26 cellular contexts compared by ENCODE assay signal in the genomic region with DNA sequence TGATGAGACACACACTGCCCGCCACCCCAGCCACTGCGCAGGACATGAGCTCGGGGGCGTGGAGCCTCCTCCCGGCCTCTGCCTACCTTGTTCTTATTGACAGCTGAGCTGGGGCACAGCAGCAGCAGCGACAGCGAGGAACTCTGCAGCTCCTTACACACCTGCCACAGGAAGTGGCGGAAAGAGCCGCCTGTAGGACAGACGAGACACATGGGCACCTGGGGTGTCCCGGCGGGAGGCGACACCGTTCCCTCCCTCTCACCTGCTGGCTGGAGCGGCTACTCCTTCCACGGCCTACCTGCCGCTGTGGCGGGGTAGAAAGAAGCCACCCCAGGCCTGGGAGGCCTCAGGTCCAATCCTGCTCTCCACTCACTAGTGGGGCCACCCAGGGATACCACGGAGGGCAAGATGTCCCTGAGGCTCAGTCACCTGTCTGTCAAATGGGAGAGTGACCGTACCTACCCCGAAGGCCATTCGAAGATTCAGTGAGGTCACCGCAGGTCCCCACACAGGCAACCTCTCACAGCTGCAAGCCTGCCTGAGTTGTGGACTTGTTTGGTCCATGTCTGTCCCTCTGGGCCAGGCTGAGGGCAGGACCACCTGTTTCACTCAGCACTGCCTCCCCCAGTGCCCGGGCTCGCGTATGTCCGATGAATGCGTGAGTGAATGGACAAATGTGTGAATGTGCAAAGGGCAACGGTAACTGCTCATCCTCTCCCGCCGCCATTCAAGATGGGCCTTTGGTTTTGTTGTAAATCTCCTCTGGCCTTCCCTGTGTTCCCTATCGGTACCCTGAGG. TPM values are rescaled to one million over a fixed set of nuclear protein-coding genes. Genes with fewer than 3 reads are reported as not detected.
DNase-seq lines count a peak whose midpoint lies in the region; ATAC-seq, FAIRE-seq and TF ChIP-seq lines count a peak whose summit lies in the region.
"Had no signal": no experiment of that assay in that cellular context is flagged by ENCODE, and none has a peak within 500 bp of the region (broad histone marks: within the 10 kb centered on the region; RNA-seq: fewer than 3 reads in every experiment).

No MANE protein-coding gene starts in this region.

- H3K9me1 ChIP-seq in IMR-90 (ENCODE audit: insufficient read depth, low read length) (0 out of 2 replicates have a peak, but pooled peaks cover 4% of the 10 kb centered on the region), K562 (ENCODE audit: control insufficient read depth, insufficient read depth, low read length) (no peaks in the 10 kb centered on the region)

- H2AK5ac ChIP-seq in IMR-90 (ENCODE audit: low read depth, low read length) (no peak overlapping the region), neuronal stem cell (ENCODE audit: low read depth, low read length) (no peak overlapping the region)

- intact Hi-C loops in IMR-90 (cut with micrococcal nuclease) (no loop called here), K562 (cut with micrococcal nuclease) (no loop called here)

- H3K4me1 ChIP-seq in IMR-90 (ENCODE audit: control insufficient read depth, insufficient read depth, low read length) (no peaks in the 10 kb centered on the region), K562 (replicated peaks in 1 of 2; ENCODE audit: control insufficient read depth in 2 of 2, insufficient read depth in 2 of 2, low read length in 2 of 2) (peaks cover 0 to 25% of the 10 kb centered on the region in 2 experiments; a peak in 2 of 5 replicates), neuronal stem cell (ENCODE audit: control insufficient read depth in 2 of 2, insufficient read depth in 1 of 2, low read depth in 1 of 2, low read length in 2 of 2) (no peaks in the 10 kb centered on the region)
- H3K4me1 ChIP-seq: body of pancreas, foreskin keratinocyte, heart right ventricle, tibial nerve had no signal

- no peak overlapping the region for H2BK20ac ChIP-seq in IMR-90 (ENCODE audit: low read depth, low read length)

- in situ Hi-C loops in IMR-90 (cut with MboI; ENCODE audit: low sequenced_read_pairs): no loop called here
- in situ Hi-C loops in K562 (cut with MboI): no loop called here

- H3K9me3 Mint-ChIP-seq in stimulated activated naive CD8-positive, alpha-beta T cell treated with anti-CD3 and anti-CD28 coated beads, Interleukin-15, amount 100 ng/mL, for 72 hours: no peaks in the 10 kb centered on the region
- H3K9me3 Mint-ChIP-seq: effector memory CD8-positive, alpha-beta T cell; memory B cell had no signal

- no peak for TF ChIP-seq EP300 in K562 (IDR thresholded peaks at IDR 0.05; ENCODE audit: low read length)

- 92% methylated on average over 4 of the region's 32 CpGs; no CpG with 5 or more reads in 1 of the 2 experiments for WGBS in IMR-90 (ENCODE audit: extremely low coverage in 2 of 2, insufficient read length in 1 of 2), 2 experiments
- WGBS in K562 (ENCODE audit: insufficient coverage, low coverage, missing lambda C conversion rate): 88% methylated on average over 29 of the region's 32 CpGs
- no CpG with 5 or more reads among the region's 32 CpGs for WGBS in neuronal stem cell (ENCODE audit: extremely low coverage in 2 of 2, insufficient read length in 2 of 2, insufficient replicate concordance in 1 of 2), 2 donors

- no peak overlapping the region for H2BK5ac ChIP-seq in IMR-90 (ENCODE audit: low read depth, low read length, poor library complexity, severe bottlenecking)
- peak overlapping the region; percentile 53 for H2BK5ac ChIP-seq in neuronal stem cell (ENCODE audit: low read length)

- dilution Hi-C loops in IMR-90 (cut with HindIII; ENCODE audit: low sequenced_read_pairs, unreplicated experiment): no loop called here

- peaks cover 34% of the 10 kb centered on the region for H3K36me3 ChIP-seq in IMR-90 (ENCODE audit: control insufficient read depth, insufficient read depth, low read length)
- H3K36me3 ChIP-seq in K562 (ENCODE audit: control insufficient read depth, insufficient read depth, low read length): peaks cover 29% of the 10 kb centered on the region; the same call in 2 of the 3 replicates
- H3K36me3 ChIP-seq in neuronal stem cell (replicated peaks in 1 of 2; ENCODE audit: control insufficient read depth in 2 of 2, insufficient read depth in 2 of 2, low read length in 2 of 2): peaks cover 10 to 82% of the 10 kb centered on the region in 2 donors

- H3K27ac ChIP-seq in IMR-90 (ENCODE audit: insufficient read depth, low read length) (no peak overlapping the region), K562 (ENCODE audit: extremely low read depth, low read depth, low read length) (no peak overlapping the region), neuronal stem cell (replicated peaks; ENCODE audit: low read length) (no peak overlapping the region)
- H3K27ac ChIP-seq: body of pancreas, foreskin keratinocyte, heart right ventricle, tibial nerve had no signal

- ATAC-seq in IMR-90 (ENCODE audit: low read depth): no peak
- ATAC-seq in K562: no peak
- no peak for ATAC-seq in stimulated activated naive CD8-positive, alpha-beta T cell treated with anti-CD3 and anti-CD28 coated beads, Interleukin-15, amount 100 ng/mL, for 72 hours
- ATAC-seq: body of pancreas; effector memory CD8-positive, alpha-beta T cell; esophagus mucosa; foreskin keratinocyte; HCT116; heart right ventricle; left cardiac atrium had no signal

- BruUV-seq in IMR-90 (replicated peaks; lab: Mats Ljungman, UMichigan): no TSS peak
- no TSS peak for BruUV-seq in K562 (replicated peaks; lab: Mats Ljungman, UMichigan)

- no peak overlapping the region for H3K14ac ChIP-seq in IMR-90 (replicated peaks; ENCODE audit: low read depth, low read length)
- H3K14ac ChIP-seq in neuronal stem cell (ENCODE audit: low read length): peak overlapping the region; percentile 89

- H4K5ac ChIP-seq in IMR-90 (ENCODE audit: low read depth, low read length): no peak overlapping the region

- H3K9me3 ChIP-seq in IMR-90 (ENCODE audit: control insufficient read depth, insufficient read depth, low read length) (no peaks in the 10 kb centered on the region), K562 (replicated peaks; ENCODE audit: control insufficient read depth, insufficient read depth, low read depth, low read length) (no peaks in the 10 kb centered on the region), neuronal stem cell (replicated peaks in 1 of 2; ENCODE audit: control insufficient read depth in 2 of 2, insufficient read depth in 1 of 2, low read depth in 1 of 2, low read length in 2 of 2) (peaks cover 0 to 4% of the 10 kb centered on the region in 2 donors)
- H3K9me3 ChIP-seq: body of pancreas, heart right ventricle, tibial nerve had no signal

- H2AFZ ChIP-seq in IMR-90 (replicated peaks; ENCODE audit: low read length, poor library complexity) (no peak overlapping the region), K562 (ENCODE audit: low read depth, low read length) (no peak overlapping the region), neuronal stem cell (ENCODE audit: low read length) (no peak overlapping the region)

- peak overlapping the region; percentile 24 for H2AK9ac ChIP-seq in IMR-90 (replicated peaks; ENCODE audit: low read depth, low read length, poor library complexity)

- H3K4me3 Mint-ChIP-seq in stimulated activated naive CD8-positive, alpha-beta T cell treated with anti-CD3 and anti-CD28 coated beads, Interleukin-15, amount 100 ng/mL, for 72 hours: no peak overlapping the region
- H3K4me3 Mint-ChIP-seq: effector memory CD8-positive, alpha-beta T cell; memory B cell had no signal

- TF ChIP-seq RAD21 in IMR-90 (IDR thresholded peaks at IDR 0.05; ENCODE audit: low read length) (no peak), K562 (CRISPR knock-in tag; conservative IDR thresholded peaks at IDR 0.05 in 1 of 2, IDR thresholded peaks at IDR 0.05 in 1 of 2) (no peak)

- H3K4me1 Mint-ChIP-seq in stimulated activated naive CD8-positive, alpha-beta T cell treated with anti-CD3 and anti-CD28 coated beads, Interleukin-15, amount 100 ng/mL, for 72 hours: peaks cover 10% of the 10 kb centered on the region

- H3K18ac ChIP-seq in IMR-90 (ENCODE audit: low read depth, low read length): no peak overlapping the region
- H3K18ac ChIP-seq in neuronal stem cell (ENCODE audit: low read length): no peak overlapping the region

- FAIRE-seq in K562 (lab: Jason Lieb, UNC): no peak
- FAIRE-seq: colon, GM12892 had no signal

- no peaks in the 10 kb centered on the region for H3K27me3 Mint-ChIP-seq in stimulated activated naive CD8-positive, alpha-beta T cell treated with anti-CD3 and anti-CD28 coated beads, Interleukin-15, amount 100 ng/mL, for 72 hours
- H3K27me3 Mint-ChIP-seq: effector memory CD8-positive, alpha-beta T cell; memory B cell had no signal

- TF ChIP-seq POLR2A in IMR-90 (IDR thresholded peaks at IDR 0.05; ENCODE audit: low read depth, low read length) (no peak), K562 (conservative IDR thresholded peaks at IDR 0.05) (no peak)

- no peak overlapping the region for H4K91ac ChIP-seq in IMR-90 (ENCODE audit: insufficient read depth, low read depth, low read length)
- no peak overlapping the region for H4K91ac ChIP-seq in neuronal stem cell (ENCODE audit: low read depth, low read length, poor library complexity)

- H2BK12ac ChIP-seq in neuronal stem cell (ENCODE audit: low read length): peak overlapping the region; percentile 10

- H3K79me2 ChIP-seq in K562 (ENCODE audit: control insufficient read depth, insufficient read depth, low read length): no peaks in the 10 kb centered on the region

- H2BK120ac ChIP-seq in IMR-90 (ENCODE audit: low read depth, low read length) (no peak overlapping the region), neuronal stem cell (ENCODE audit: low read depth, low read length) (no peak overlapping the region)

- no peak overlapping the region for H2BK15ac ChIP-seq in IMR-90 (ENCODE audit: low read depth, low read length)
- H2BK15ac ChIP-seq in neuronal stem cell (ENCODE audit: low read length): no peak overlapping the region

- POLR2A ChIA-PET in IMR-90 (lab: Charles Lee; ENCODE audit: unreplicated experiment) (no interaction called here), K562 (lab: Yijun Ruan, JAX) (interaction anchor here (0.6 to 0.8 kb wide), 2 partner anchors 11 to 234 kb away, joined by 3 to 4 read pairs; no protein-coding TSS in a partner anchor)

- H3K27me3 ChIP-seq in IMR-90 (ENCODE audit: control insufficient read depth, insufficient read depth, low read length): no peaks in the 10 kb centered on the region
- H3K27me3 ChIP-seq in K562 (ENCODE audit: control insufficient read depth in 2 of 2, insufficient read depth in 2 of 2, low read length in 2 of 2): no peaks in the 10 kb centered on the region
- H3K27me3 ChIP-seq in neuronal stem cell (ENCODE audit: control insufficient read depth in 3 of 3, insufficient read depth in 3 of 3, low read depth in 1 of 3, low read length in 3 of 3): no peaks in the 10 kb centered on the region
- H3K27me3 ChIP-seq: body of pancreas, foreskin keratinocyte, heart right ventricle, tibial nerve had no signal

- H3K4me3 ChIP-seq in IMR-90 (ENCODE audit: insufficient read depth, low read depth, low read length): no peak overlapping the region
- no peak overlapping the region for H3K4me3 ChIP-seq in K562
- no peak overlapping the region for H3K4me3 ChIP-seq in neuronal stem cell (ENCODE audit: low read length in 2 of 2)
- H3K4me3 ChIP-seq: body of pancreas, heart right ventricle, tibial nerve had no signal

- H3K79me1 ChIP-seq in IMR-90 (ENCODE audit: low read depth in 1 of 2, low read length in 2 of 2): no peaks in the 10 kb centered on the region
- H3K79me1 ChIP-seq in neuronal stem cell (ENCODE audit: low read depth, low read length): peaks cover 1% of the 10 kb centered on the region

- H3K27ac Mint-ChIP-seq in stimulated activated naive CD8-positive, alpha-beta T cell treated with anti-CD3 and anti-CD28 coated beads, Interleukin-15, amount 100 ng/mL, for 72 hours: peak overlapping the region in 1 of 2 donors; percentile 71

- H3K4ac ChIP-seq in IMR-90 (ENCODE audit: low read depth, low read length): no peak overlapping the region
- no peak overlapping the region for H3K4ac ChIP-seq in neuronal stem cell (ENCODE audit: low read length)

- H3K56ac ChIP-seq in IMR-90 (ENCODE audit: extremely low read depth, insufficient read depth, low read length): no peak overlapping the region

- peak; percentile 28 for DNase-seq in D341Med (ENCODE audit: low spot score)
- no peak for DNase-seq in IMR-90
- DNase-seq in K562 (ENCODE audit: extremely low read depth in 1 of 4, low spot score in 3 of 4): no peak
- DNase-seq in neuronal stem cell (ENCODE audit: low spot score): no peak
- DNase-seq in effector CD4-positive, alpha-beta T cell: no peak
- DNase-seq in activated CD4-positive, alpha-beta T cell treated with anti-CD3 and anti-CD28 coated beads for 4 hours: no peak
- no peak for DNase-seq in stimulated activated naive CD8-positive, alpha-beta T cell treated with anti-CD3 and anti-CD28 coated beads, Interleukin-15, amount 100 ng/mL, for 72 hours
- DNase-seq: activated CD4-positive, alpha-beta T cell treated with anti-CD3 and anti-CD28 coated beads, Interleukin-2, amount 50 U/mL, for 48 hours; activated CD4-positive, CD25-positive, alpha-beta regulatory T cell; activated CD8-positive, alpha-beta memory T cell treated with anti-CD3 and anti-CD28 coated beads, Interleukin-2, amount 50 U/mL, for 4 hours; body of pancreas; effector memory CD8-positive, alpha-beta T cell; foreskin keratinocyte; heart right ventricle; left cardiac atrium; NCI-H1105 treated with DMSO at 0.1 percent for 48 hours; occipital lobe; stimulated activated CD4-positive, alpha-beta T cell treated with anti-CD3 and anti-CD28 coated beads, Interleukin-12 subunit alpha, Interleukin-12 subunit beta, amount 100 ng/mL, for 4 hours; stimulated activated CD4-positive, alpha-beta T cell treated with anti-CD3 and anti-CD28 coated beads, Interleukin-4, amount 100 ng/mL, for 4 hours; T1000 had no signal

- H3K23ac ChIP-seq in IMR-90 (ENCODE audit: low read depth, low read length) (no peak overlapping the region), neuronal stem cell (ENCODE audit: low read depth, low read length, poor library complexity) (peak overlapping the region; percentile 73)

- CTCF ChIA-PET in IMR-90 (lab: Yijun Ruan, JAX): interaction anchor here (0.7 kb wide), 1 partner anchor 219 kb away, joined by 3 read pairs; no protein-coding TSS in a partner anchor
- CTCF ChIA-PET in K562 (lab: Yijun Ruan, JAX; ENCODE audit: low intra/inter-chr PET ratio): no interaction called here

- no peak overlapping the region for H3K9ac ChIP-seq in IMR-90 (ENCODE audit: low read depth, low read length)
- peak overlapping the region in 1 of 2 experiments; percentile 71; a peak in 2 of 4 replicates for H3K9ac ChIP-seq in K562 (ENCODE audit: insufficient read depth in 1 of 2, low read depth in 2 of 2, low read length in 2 of 2)
- peak overlapping the region; percentile 21 for H3K9ac ChIP-seq in neuronal stem cell (ENCODE audit: low read depth, low read length, poor library complexity)

- H4K8ac ChIP-seq in IMR-90 (ENCODE audit: low read depth in 2 of 2, low read length in 2 of 2) (no peak overlapping the region), neuronal stem cell (ENCODE audit: low read depth, low read length) (no peak overlapping the region)

- H4K20me1 ChIP-seq in IMR-90 (ENCODE audit: insufficient read depth, low read length) (no peaks in the 10 kb centered on the region), K562 (replicated peaks; ENCODE audit: control insufficient read depth, insufficient read depth, low read length) (no peaks in the 10 kb centered on the region)

- TF ChIP-seq CTCF in IMR-90 (conservative IDR thresholded peaks at IDR 0.05; ENCODE audit: low read depth, low read length): no peak
- TF ChIP-seq CTCF in K562 (IDR thresholded peaks at IDR 0.05 in 2 of 3, conservative IDR thresholded peaks at IDR 0.05 in 1 of 3; ENCODE audit: insufficient read depth in 2 of 3, low read depth in 1 of 3, low read length in 3 of 3): no peak

- no peak overlapping the region for H3K4me2 ChIP-seq in IMR-90 (ENCODE audit: low read depth, low read length)
- H3K4me2 ChIP-seq in K562 (ENCODE audit: insufficient read depth, low read length): no peak overlapping the region
- no peak overlapping the region for H3K4me2 ChIP-seq in neuronal stem cell (ENCODE audit: insufficient read depth, low read length, poor library complexity, severe bottlenecking)

RNA-seq across cellular contexts. Expression of a gene that starts 42.6 kb away (rescaled TPM):
- 69.7 and 70.4 TPM in 2 replicates for total RNA-seq in IMR-90 (2012; rRNA removed)
- polyA plus RNA-seq in IMR-90 (2012; rRNA removed): 34.7 and 41.3 TPM in 2 replicates
- polyA plus RNA-seq in IMR-90 (2012; cell fraction: cytosol; rRNA removed): 20.0 and 24.0 TPM in 2 replicates
- polyA plus RNA-seq in IMR-90 (2012; cell fraction: nucleus; rRNA removed; ENCODE audit: low replicate concordance): 16.7 and 36.6 TPM in 2 replicates
- 60.7 and 77.3 TPM in 2 replicates for total RNA-seq in K562 (2011; cell fraction: chromatin; rRNA removed; ENCODE audit: low replicate concordance)
- 30.9 and 38.0 TPM in 2 replicates for total RNA-seq in K562 (2011; cell fraction: nucleolus; rRNA removed)
- 35.8 and 42.1 TPM in 2 replicates for total RNA-seq in K562 (2011; cell fraction: nucleoplasm; rRNA removed)
- total RNA-seq in K562 (2014; rRNA removed): 41.6 and 51.5 TPM in 2 replicates
- 41.3 and 44.6 TPM in 2 replicates for total RNA-seq in K562 (2014; rRNA removed; fragmentation: Illumina TruSeq; extraction: Trizol)
- 37.9 and 41.6 TPM in 2 replicates for total RNA-seq in K562 (2015; rRNA removed; fragmentation: Illumina TruSeq; extraction: Trizol)
- 46.7 and 49.2 TPM in 2 replicates for total RNA-seq in K562 (2021)
- 54.5 and 56.1 TPM in 2 replicates for polyA plus RNA-seq in K562 (2011; rRNA removed)
- polyA plus RNA-seq in K562 (2011; cell fraction: cytosol; rRNA removed): 38.9 and 51.8 TPM in 2 replicates
- 43.8 and 56.4 TPM in 2 replicates for polyA plus RNA-seq in K562 (2011; cell fraction: nucleus; rRNA removed)
- 45.5 and 53.6 TPM in 2 replicates for polyA plus RNA-seq in K562 (2012)
- 50.7 and 65.6 TPM in 2 replicates for polyA plus RNA-seq in K562 (2014; fragmentation: Illumina TruSeq; extraction: Trizol)
- polyA plus RNA-seq in K562 (2014; fragmentation: Nextera tagmentation; extraction: Ambion mirVana): 10 to 100 TPM; 54.5 to 85.5 TPM
- polyA plus RNA-seq in K562 (2014; rRNA removed): 54.5 and 56.6 TPM in 2 replicates
- polyA minus RNA-seq in K562 (2011; rRNA and poly(A)+ RNA removed): 65.6 and 70.5 TPM in 2 replicates
- 17.4 and 20.6 TPM in 2 replicates for polyA minus RNA-seq in K562 (2011; cell fraction: cytosol; rRNA and poly(A)+ RNA removed)
- 19.5 and 33.5 TPM in 2 replicates for polyA minus RNA-seq in K562 (2011; cell fraction: nucleus; rRNA and poly(A)+ RNA removed)
- 21.1 TPM for polyA plus RNA-seq in neuronal stem cell (2013, experiment 1 of 2)
- 21.0 TPM for polyA plus RNA-seq in neuronal stem cell (2013, experiment 2 of 2)

RNA-seq across cellular contexts. Expression of a gene that starts 59.3 kb away (rescaled TPM):
- 25.5 and 28.3 TPM in 2 replicates for total RNA-seq in IMR-90 (2012; rRNA removed)
- 7.3 and 10.3 TPM in 2 replicates for polyA plus RNA-seq in IMR-90 (2012; rRNA removed)
- 0.95 and 1.2 TPM in 2 replicates for polyA plus RNA-seq in IMR-90 (2012; cell fraction: cytosol; rRNA removed)
- 3.6 and 17.7 TPM in 2 replicates for polyA plus RNA-seq in IMR-90 (2012; cell fraction: nucleus; rRNA removed; ENCODE audit: low replicate concordance)
- 167 and 302 TPM in 2 replicates for total RNA-seq in K562 (2011; cell fraction: chromatin; rRNA removed; ENCODE audit: low replicate concordance)
- total RNA-seq in K562 (2011; cell fraction: nucleolus; rRNA removed): 45.2 and 50.9 TPM in 2 replicates
- 116 and 186 TPM in 2 replicates for total RNA-seq in K562 (2011; cell fraction: nucleoplasm; rRNA removed)
- 31.6 and 33.9 TPM in 2 replicates for total RNA-seq in K562 (2014; rRNA removed)
- total RNA-seq in K562 (2014; rRNA removed; fragmentation: Illumina TruSeq; extraction: Trizol): 48.9 and 54.7 TPM in 2 replicates
- 38.9 and 41.9 TPM in 2 replicates for total RNA-seq in K562 (2015; rRNA removed; fragmentation: Illumina TruSeq; extraction: Trizol)
- total RNA-seq in K562 (2021): 59.6 and 61.2 TPM in 2 replicates
- 46.2 and 54.6 TPM in 2 replicates for polyA plus RNA-seq in K562 (2011; rRNA removed)
- 10.5 and 26.2 TPM in 2 replicates for polyA plus RNA-seq in K562 (2011; cell fraction: cytosol; rRNA removed)
- polyA plus RNA-seq in K562 (2011; cell fraction: nucleus; rRNA removed): 44.3 and 58.7 TPM in 2 replicates
- 15.7 and 17.3 TPM in 2 replicates for polyA plus RNA-seq in K562 (2012)
- 35.5 and 49.4 TPM in 2 replicates for polyA plus RNA-seq in K562 (2014; fragmentation: Illumina TruSeq; extraction: Trizol)
- 10 to 100 TPM; 40.6 to 53.4 TPM for polyA plus RNA-seq in K562 (2014; fragmentation: Nextera tagmentation; extraction: Ambion mirVana)
- polyA plus RNA-seq in K562 (2014; rRNA removed): 26.6 and 29.0 TPM in 2 replicates
- 150 and 152 TPM in 2 replicates for polyA minus RNA-seq in K562 (2011; rRNA and poly(A)+ RNA removed)
- polyA minus RNA-seq in K562 (2011; cell fraction: cytosol; rRNA and poly(A)+ RNA removed): 40.7 and 41.9 TPM in 2 replicates
- 35.0 and 66.2 TPM in 2 replicates for polyA minus RNA-seq in K562 (2011; cell fraction: nucleus; rRNA and poly(A)+ RNA removed)
- 19.7 TPM for polyA plus RNA-seq in neuronal stem cell (2013, experiment 1 of 2)
- polyA plus RNA-seq in neuronal stem cell (2013, experiment 2 of 2): 22.6 TPM
